Comparison of ENCODE assay signal across 7 cellular contexts in the genomic region with DNA sequence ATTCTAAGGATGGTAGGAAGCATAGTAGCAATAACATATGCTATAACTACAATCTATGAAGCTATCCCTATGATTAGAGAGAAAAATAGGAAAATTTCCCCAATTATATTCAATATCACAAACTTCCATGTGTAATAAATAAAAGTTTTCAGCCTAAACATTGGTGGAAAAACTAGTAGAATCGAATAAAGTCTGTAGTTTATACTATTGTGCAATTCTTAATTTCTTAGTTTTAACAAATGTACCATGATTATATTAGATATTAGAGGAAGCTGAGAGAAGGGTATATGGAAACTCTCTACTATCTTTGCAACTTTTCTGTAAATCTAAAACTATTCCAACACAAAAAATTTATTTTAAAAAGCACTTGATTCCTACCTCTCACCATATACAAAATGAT.
"Had no signal": no experiment of that assay in that cellular context is flagged by ENCODE, and none has a peak within 500 bp of the region (broad histone marks: within the 10 kb centered on the region; RNA-seq: fewer than 3 reads in every experiment).

No MANE protein-coding gene starts in this region.

- DNase-seq: GDM1, GF-D8 had no signal

- ATAC-seq: GM12878 had no signal

- FAIRE-seq: GM12878, GM12891, GM12892, GM18507, GM19239 had no signal

- H3K4me3 ChIP-seq: GM12878 had no signal
